Comparison of ENCODE assay signal across 8 cellular contexts in the genomic region with DNA sequence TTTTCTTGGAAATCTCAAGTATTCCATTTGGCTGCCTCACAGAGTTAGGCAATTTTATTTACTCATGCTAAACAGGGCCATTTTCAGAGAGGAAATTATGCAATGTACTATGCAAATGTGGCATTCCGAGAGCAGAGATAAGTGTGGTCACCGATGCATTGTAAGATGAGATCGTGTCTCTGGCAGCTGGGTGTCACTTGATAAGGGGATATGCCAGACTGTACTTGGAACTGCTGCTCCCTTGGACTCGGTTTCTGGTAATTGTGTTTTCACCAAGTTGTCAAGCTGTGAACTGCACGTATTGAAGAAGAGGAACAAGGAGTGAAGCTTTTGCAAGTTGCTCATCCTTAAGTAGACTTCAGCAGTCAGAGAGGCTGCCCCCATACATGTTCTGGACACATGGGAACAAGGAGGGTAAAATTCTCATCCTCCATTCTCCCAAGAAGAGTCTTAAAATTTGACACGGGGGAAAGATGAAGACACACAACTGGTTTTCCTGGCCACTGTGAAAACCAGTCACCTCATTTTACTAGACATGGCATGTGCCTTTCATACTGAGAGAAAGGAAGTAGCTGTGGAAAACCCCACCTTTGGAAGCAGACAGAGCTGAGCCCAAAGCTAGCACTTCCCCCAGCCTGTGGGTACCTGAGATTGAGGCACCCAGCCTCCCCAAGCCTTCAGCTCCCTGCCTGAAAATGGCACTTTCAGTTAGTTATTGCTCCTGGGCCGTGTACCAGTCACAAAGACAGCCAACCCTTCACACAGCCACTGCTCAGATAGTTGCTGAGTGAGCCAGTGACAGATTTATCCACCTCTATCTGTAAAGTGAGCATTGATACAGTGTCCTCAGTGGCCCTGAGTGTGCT.
DNase-seq lines count a peak whose midpoint lies in the region; ATAC-seq and TF ChIP-seq lines count a peak whose summit lies in the region.

No MANE protein-coding gene starts in this region.

- in situ Hi-C loops in GM18951 (cut with MboI; ENCODE audit: low sequenced_read_pairs, unreplicated experiment), result no loop called here

- no peak overlapping the region for H3K4me3 ChIP-seq in hepatocyte

- TF ChIP-seq CTCF in hepatocyte (IDR thresholded peaks at IDR 0.05; ENCODE audit: poor library complexity), result no peak

- H3K4me1 Mint-ChIP-seq in activated naive CD8-positive, alpha-beta T cell treated with anti-CD3 and anti-CD28 coated beads, Interleukin-2, amount 10 ng/mL, durations not matched to agents 7 days and 5 days, result peaks cover 71% of the 10 kb centered on the region

- H3K27me3 ChIP-seq in hepatocyte, result no peaks in the 10 kb centered on the region

- ATAC-seq in HG03135 (IDR thresholded peaks at IDR 0.05; ENCODE audit: unreplicated experiment) (peak; percentile 65), HG03025 (IDR thresholded peaks at IDR 0.05; ENCODE audit: low FRiP score, unreplicated experiment) (no peak)
- peak; percentile 77 for ATAC-seq in activated naive CD8-positive, alpha-beta T cell treated with anti-CD3 and anti-CD28 coated beads, Interleukin-2, amount 10 ng/mL, durations not matched to agents 7 days and 5 days (ENCODE audit: low read depth)

- H3K9me3 Mint-ChIP-seq in activated naive CD8-positive, alpha-beta T cell treated with anti-CD3 and anti-CD28 coated beads, Interleukin-2, amount 10 ng/mL, durations not matched to agents 7 days and 5 days, result no peaks in the 10 kb centered on the region

- no peak overlapping the region for H2AFZ ChIP-seq in hepatocyte

- H3K27ac ChIP-seq in hepatocyte, result peak overlapping the region; percentile 67

- DNase-seq in Ammon's horn (ENCODE audit: low spot score) (peak; percentile 30), NCI-H524 treated with DMSO at 0.1 percent for 48 hours (lab: John Stamatoyannopoulos, UW) (peak; percentile 81), hepatocyte (ENCODE audit: low spot score) (peak; percentile 78)
- DNase-seq in activated naive CD8-positive, alpha-beta T cell treated with anti-CD3 and anti-CD28 coated beads, Interleukin-2, amount 10 ng/mL, durations not matched to agents 7 days and 5 days, result no peak
- peak; percentile 60 for DNase-seq in stimulated activated CD8-positive, alpha-beta memory T cell treated with anti-CD3 and anti-CD28 coated beads, Interleukin-4, amount 100 ng/mL, for 48 hours

- H3K36me3 ChIP-seq in hepatocyte (replicated peaks; ENCODE audit: insufficient read depth, low read depth), result no peaks in the 10 kb centered on the region

- H3K79me2 ChIP-seq in hepatocyte, result no peaks in the 10 kb centered on the region

- H3K4me1 ChIP-seq in hepatocyte (ENCODE audit: insufficient read depth), result peaks cover 43% of the 10 kb centered on the region

- H3K4me2 ChIP-seq in hepatocyte, result peak overlapping the region; percentile 9

- 25% methylated on average over 7 of the region's 7 CpGs for WGBS in hepatocyte (ENCODE audit: low lambda C conversion rate, missing lambda C conversion rate)

- no peaks in the 10 kb centered on the region for H4K20me1 ChIP-seq in hepatocyte (ENCODE audit: insufficient read depth, poor library complexity, severe bottlenecking)

- POLR2A ChIA-PET in activated naive CD8-positive, alpha-beta T cell treated with anti-CD3 and anti-CD28 coated beads, Interleukin-2, amount 10 ng/mL, durations not matched to agents 7 days and 5 days (lab: Charles Lee), result interaction anchor here (0.5 to 3.6 kb wide), 21 partner anchors 9 to 249 kb away, joined by 3 to 24 read pairs (median 5); a partner anchor contains a TSS

- peaks cover 25% of the 10 kb centered on the region for H3K36me3 Mint-ChIP-seq in activated naive CD8-positive, alpha-beta T cell treated with anti-CD3 and anti-CD28 coated beads, Interleukin-2, amount 10 ng/mL, durations not matched to agents 7 days and 5 days

- no peaks in the 10 kb centered on the region for H3K27me3 Mint-ChIP-seq in activated naive CD8-positive, alpha-beta T cell treated with anti-CD3 and anti-CD28 coated beads, Interleukin-2, amount 10 ng/mL, durations not matched to agents 7 days and 5 days

- H3K9me2 ChIP-seq in hepatocyte (replicated peaks; ENCODE audit: insufficient read depth), result no peaks in the 10 kb centered on the region

- TF ChIP-seq POLR2A in GM18951 (IDR thresholded peaks at IDR 0.05; ENCODE audit: extremely low read depth, insufficient read depth, insufficient read length), result peak; percentile 45

- no peaks in the 10 kb centered on the region for H3K9me3 ChIP-seq in hepatocyte (ENCODE audit: low read depth)

- peak overlapping the region; percentile 89 for H3K27ac Mint-ChIP-seq in activated naive CD8-positive, alpha-beta T cell treated with anti-CD3 and anti-CD28 coated beads, Interleukin-2, amount 10 ng/mL, durations not matched to agents 7 days and 5 days

- H3K4me3 Mint-ChIP-seq in activated naive CD8-positive, alpha-beta T cell treated with anti-CD3 and anti-CD28 coated beads, Interleukin-2, amount 10 ng/mL, durations not matched to agents 7 days and 5 days, result peak overlapping the region; percentile 72
